ENCODE assay signal across 16 cellular contexts in genomic region chr12:32039917-32040575, GRCh38.
"Had no signal": no experiment of that assay in that cellular context is flagged by ENCODE, and none has a peak within 500 bp of the region (broad histone marks: within the 10 kb centered on the region; RNA-seq: fewer than 3 reads in every experiment).

No MANE protein-coding gene starts in this region.

- DNase-seq: activated CD4-positive, alpha-beta T cell treated with anti-CD3 and anti-CD28 coated beads for 4 hours; activated CD8-positive, alpha-beta T cell treated with anti-CD3 and anti-CD28 coated beads for 36 hours; activated naive CD4-positive, alpha-beta T cell; cortex of kidney; effector memory CD4-positive, alpha-beta T cell; hippocampal formation; left cardiac atrium; stimulated activated CD4-positive, alpha-beta T cell treated with anti-CD3 and anti-CD28 coated beads, Interleukin-2, amount 100 ng/mL, for 48 hours; stimulated activated CD8-positive, alpha-beta memory T cell treated with anti-CD3 and anti-CD28 coated beads, Interleukin-4, amount 100 ng/mL, for 48 hours; stimulated activated naive CD8-positive, alpha-beta T cell treated with anti-CD3 and anti-CD28 coated beads, Interleukin-15, Interleukin-2, amounts not matched to agents 100 U/mL and 50 U/mL, for 24 hours; SW 1271; upper lobe of right lung; WERI-Rb-1 had no signal

- H3K4me1 ChIP-seq: suprapubic skin, upper lobe of right lung had no signal

- H3K4me3 ChIP-seq: suprapubic skin, upper lobe of right lung had no signal

- H3K27me3 ChIP-seq: suprapubic skin, upper lobe of right lung had no signal

- H3K27ac ChIP-seq: epithelial cell of prostate, suprapubic skin, upper lobe of right lung, WERI-Rb-1 had no signal

- H3K36me3 ChIP-seq: suprapubic skin, upper lobe of right lung, WERI-Rb-1 had no signal

- ATAC-seq: activated CD8-positive, alpha-beta T cell treated with anti-CD3 and anti-CD28 coated beads for 36 hours; natural killer cell treated with Interleukin-12 subunit alpha and Interleukin-12 subunit beta and Interleukin-15 and Interleukin-18, amount 100 ng/mL, for 72 hours; stimulated activated naive CD8-positive, alpha-beta T cell treated with anti-CD3 and anti-CD28 coated beads, Interleukin-15, Interleukin-2, amounts not matched to agents 100 U/mL and 50 U/mL, for 24 hours; upper lobe of right lung had no signal
